In genomic region chr19:38070573-38070972, GRCh38 we compare ENCODE assay signal across 11 cellular contexts.
DNase-seq lines count a peak whose midpoint lies in the region; ATAC-seq and TF ChIP-seq lines count a peak whose summit lies in the region.
"Had no signal": no experiment of that assay in that cellular context is flagged by ENCODE, and none has a peak within 500 bp of the region (broad histone marks: within the 10 kb centered on the region; RNA-seq: fewer than 3 reads in every experiment).

No MANE protein-coding gene starts in this region.

- H3K9me3 Mint-ChIP-seq in CD8-positive, alpha-beta T cell: no peaks in the 10 kb centered on the region

- H3K36me3 Mint-ChIP-seq in CD8-positive, alpha-beta T cell: peaks cover 9% of the 10 kb centered on the region

- CTCF ChIA-PET in HCT116 (lab: Charles Lee): no interaction called here
- CTCF ChIA-PET in CD8-positive, alpha-beta T cell (lab: Charles Lee): no interaction called here

- no peak overlapping the region for H3K4me3 ChIP-seq in HCT116 (replicated peaks in 1 of 2; ENCODE audit: low read depth in 1 of 2, low read length in 2 of 2)
- no peak overlapping the region for H3K4me3 ChIP-seq in RWPE2 (ENCODE audit: severe bottlenecking)
- no peak overlapping the region for H3K4me3 ChIP-seq in CD8-positive, alpha-beta T cell (ENCODE audit: low read depth, low read length)
- H3K4me3 ChIP-seq: spleen had no signal

- H3K9ac ChIP-seq in HCT116 (ENCODE audit: low read length): no peak overlapping the region

- H3K9me2 ChIP-seq in HCT116 (ENCODE audit: insufficient read depth): no peaks in the 10 kb centered on the region

- H3K4me1 ChIP-seq in HCT116 (ENCODE audit: control insufficient read depth in 1 of 2, insufficient read depth in 2 of 2, low read length in 2 of 2) (peaks cover 0 to 12% of the 10 kb centered on the region in 2 experiments; a peak in 2 of 4 replicates), RWPE2 (ENCODE audit: insufficient read depth, poor library complexity, severe bottlenecking) (peaks cover 7% of the 10 kb centered on the region)
- no peaks in the 10 kb centered on the region for H3K4me1 ChIP-seq in CD8-positive, alpha-beta T cell (ENCODE audit: insufficient read depth, low read length)
- H3K4me1 ChIP-seq: BE2C, spleen had no signal

- H3K27ac ChIP-seq in 22Rv1 (peak overlapping the region; percentile 47), HCT116 (ENCODE audit: low read depth, low read length) (no peak overlapping the region), RWPE2 (ENCODE audit: poor library complexity, severe bottlenecking) (peak overlapping the region; percentile 16)
- no peak overlapping the region for H3K27ac ChIP-seq in CD8-positive, alpha-beta T cell (ENCODE audit: low read depth, low read length)
- H3K27ac ChIP-seq: spleen had no signal

- TF ChIP-seq CTCF in 22Rv1 (IDR thresholded peaks at IDR 0.05) (no peak), HCT116 (IDR thresholded peaks at IDR 0.05 in 2 of 3, conservative IDR thresholded peaks at IDR 0.05 in 1 of 3; ENCODE audit: borderline replicate concordance in 1 of 3, insufficient read depth in 1 of 3, low read depth in 2 of 3, low read length in 2 of 3) (no peak), RWPE2 (IDR thresholded peaks at IDR 0.05; ENCODE audit: poor library complexity, severe bottlenecking) (no peak)
- TF ChIP-seq CTCF in CD8-positive, alpha-beta T cell (IDR thresholded peaks at IDR 0.05): no peak

- H3K79me2 ChIP-seq in HCT116 (ENCODE audit: insufficient read depth, low read length): no peaks in the 10 kb centered on the region

- no TSS peak for BruUV-seq in HCT116 (replicated peaks; lab: Mats Ljungman, UMichigan)

- POLR2A ChIA-PET in HCT116 (lab: Charles Lee): no interaction called here
- POLR2A ChIA-PET in CD8-positive, alpha-beta T cell (lab: Charles Lee): no interaction called here

- H3K27me3 Mint-ChIP-seq in CD8-positive, alpha-beta T cell (ENCODE audit: low read depth): no peaks in the 10 kb centered on the region
- H3K27me3 Mint-ChIP-seq: brain had no signal

- no peak for TF ChIP-seq POLR2A in HCT116 (IDR thresholded peaks at IDR 0.05; ENCODE audit: borderline replicate concordance, extremely low read depth, insufficient read depth, insufficient read length)

- ATAC-seq in HCT116 (no peak), RWPE2 (ENCODE audit: low read depth) (peak; percentile 62; the same call in 2 of the 3 replicates), GM21528 (IDR thresholded peaks at IDR 0.05; ENCODE audit: low FRiP score, unreplicated experiment) (no peak)
- no peak for ATAC-seq in CD8-positive, alpha-beta T cell

- RAD21 ChIA-PET in HCT116 (lab: Charles Lee; ENCODE audit: low non-redundant PET in 1 of 2, low total read pairs in 2 of 2, uncharacterized antibody in 2 of 2, unreplicated experiment in 2 of 2): no interaction called here

- peak overlapping the region; percentile 33; the same call in 1 of the 2 replicates for H3K4me2 ChIP-seq in HCT116 (ENCODE audit: low read length)

- no peak for TF ChIP-seq RAD21 in HCT116 (IDR thresholded peaks at IDR 0.05; ENCODE audit: low read depth)

- no peak overlapping the region for H3K27ac Mint-ChIP-seq in CD8-positive, alpha-beta T cell
- H3K27ac Mint-ChIP-seq: brain had no signal

- H3K36me3 ChIP-seq in HCT116 (ENCODE audit: control insufficient read depth in 1 of 2, insufficient read depth in 2 of 2, low read length in 2 of 2) (no peaks in the 10 kb centered on the region), RWPE2 (ENCODE audit: low read depth) (peaks cover 10% of the 10 kb centered on the region; the same call in 1 of the 2 replicates)
- H3K36me3 ChIP-seq in CD8-positive, alpha-beta T cell (ENCODE audit: insufficient read depth, low read length): no peaks in the 10 kb centered on the region
- H3K36me3 ChIP-seq: BE2C had no signal

- H4K20me1 ChIP-seq in HCT116 (ENCODE audit: insufficient read depth): no peaks in the 10 kb centered on the region

- H3K9me3 ChIP-seq in HCT116 (ENCODE audit: control insufficient read depth in 1 of 2, insufficient read depth in 1 of 2, low read depth in 1 of 2, low read length in 2 of 2) (no peaks in the 10 kb centered on the region), RWPE2 (ENCODE audit: severe bottlenecking) (no peaks in the 10 kb centered on the region)
- no peaks in the 10 kb centered on the region for H3K9me3 ChIP-seq in CD8-positive, alpha-beta T cell (ENCODE audit: low read length)
- H3K9me3 ChIP-seq: BE2C, spleen had no signal

- DNase-seq in HCT116 (ENCODE audit: low read depth, low spot score): no peak
- no peak for DNase-seq in RWPE2 (ENCODE audit: low spot score)
- peak; percentile 31 for DNase-seq in fibroblast of peridontal ligament (ENCODE audit: extremely low read depth)
- no peak for DNase-seq in hepatic stellate cell (ENCODE audit: low spot score)
- no peak for DNase-seq in activated CD4-positive, CD25-positive, alpha-beta regulatory T cell (lab: John Stamatoyannopoulos, UW)
- DNase-seq in CD8-positive, alpha-beta T cell: no peak
- DNase-seq: BE2C, spleen had no signal

- H3K4me1 Mint-ChIP-seq in CD8-positive, alpha-beta T cell (ENCODE audit: low read depth): no peaks in the 10 kb centered on the region

- H3K27me3 ChIP-seq in HCT116 (ENCODE audit: insufficient read depth, low read length): no peaks in the 10 kb centered on the region
- H3K27me3 ChIP-seq in RWPE2 (ENCODE audit: insufficient read depth, poor library complexity, severe bottlenecking): no peaks in the 10 kb centered on the region
- no peaks in the 10 kb centered on the region for H3K27me3 ChIP-seq in CD8-positive, alpha-beta T cell (ENCODE audit: insufficient read depth, low read length)
- H3K27me3 ChIP-seq: BE2C, spleen had no signal

- intact Hi-C loops in HCT116 (cut with micrococcal nuclease): no loop called here
- intact Hi-C loops in CD8-positive, alpha-beta T cell (cut with DNase I, micrococcal nuclease): no loop called here

- H2AFZ ChIP-seq in HCT116 (ENCODE audit: low read depth, low read length, poor library complexity, severe bottlenecking): no peak overlapping the region

- H3K4me3 Mint-ChIP-seq in CD8-positive, alpha-beta T cell: no peak overlapping the region
- H3K4me3 Mint-ChIP-seq: brain had no signal

TF ChIP-seq in HCT116, 20 proteins besides CTCF, POLR2A, EP300 and RAD21:
- TF ChIP-seq ATF3 (IDR thresholded peaks at IDR 0.05) (no peak), CBX3 (IDR thresholded peaks at IDR 0.05; ENCODE audit: low read depth) (no peak), SRF (IDR thresholded peaks at IDR 0.05; ENCODE audit: low read depth) (no peak), ELF1 (IDR thresholded peaks at IDR 0.05; ENCODE audit: borderline replicate concordance, low read depth) (no peak), JUND (IDR thresholded peaks at IDR 0.05) (no peak), EZH2phosphoT487 (IDR thresholded peaks at IDR 0.05; ENCODE audit: borderline replicate concordance) (no peak), SIN3A (IDR thresholded peaks at IDR 0.05; ENCODE audit: low read depth) (no peak), ZFX (IDR thresholded peaks at IDR 0.05) (no peak), EZH2 (IDR thresholded peaks at IDR 0.05) (no peak), YY1 (IDR thresholded peaks at IDR 0.05; ENCODE audit: extremely low read depth, insufficient replicate concordance, low read depth, low read length) (no peak), REST (IDR thresholded peaks at IDR 0.05; ENCODE audit: low read depth) (no peak), SP1 (IDR thresholded peaks at IDR 0.05; ENCODE audit: low read depth) (no peak), CEBPB (IDR thresholded peaks at IDR 0.05; ENCODE audit: low read depth) (no peak), MAX (IDR thresholded peaks at IDR 0.05) (no peak), ZNF274 (IDR thresholded peaks at IDR 0.05; ENCODE audit: low read depth, low read length) (no peak)
TF ChIP-seq in HCT116: peak in this region for 0.

Comparison
In these comparisons a context has a peak if more than half of its experiments do, and no peak if none do; other contexts are left out.
1. H3K27ac ChIP-seq: peak in 22Rv1 (single experiment) and RWPE2 (single experiment); none in HCT116 (single experiment) and CD8-positive, alpha-beta T cell (single experiment).